In genomic region chr11:518463-519202, GRCh38 we compare ENCODE assay signal across 1 cellular context.
A peak's percentile ranks its signal among the peaks of the same experiment; 100 is the strongest.
TF ChIP-seq lines count a peak whose summit lies in the region.

No MANE protein-coding gene starts in this region.

TF ChIP-seq in HepG2, 621 proteins besides CTCF, POLR2A, EP300 and RAD21 (continued from another document and continues in another):
- TF ChIP-seq THRA (CRISPR knock-in tag; IDR thresholded peaks at IDR 0.05; ENCODE audit: borderline replicate concordance) (0 out of 2 replicates have a peak, but pooled peaks have one; percentile 46), SPEN (CRISPR knock-in tag; IDR thresholded peaks at IDR 0.05; ENCODE audit: low read depth) (peak; percentile 62), SRY (CRISPR knock-in tag; IDR thresholded peaks at IDR 0.05) (no peak), SMC3 (IDR thresholded peaks at IDR 0.05; ENCODE audit: low read length) (no peak; the same call in 1 of the 2 replicates), ZSCAN29 (CRISPR knock-in tag; conservative IDR thresholded peaks at IDR 0.05) (0 out of 2 replicates have a peak, but pooled peaks have one; percentile 52), ZBTB25 (CRISPR knock-in tag; IDR thresholded peaks at IDR 0.05) (peak; percentile 30; the same call in 1 of the 2 replicates), ERF (CRISPR knock-in tag; IDR thresholded peaks at IDR 0.05) (peak; percentile 63; the same call in 1 of the 2 replicates), THAP8 (CRISPR knock-in tag; IDR thresholded peaks at IDR 0.05; ENCODE audit: borderline replicate concordance) (0 out of 2 replicates have a peak, but pooled peaks have one; percentile 23), ARHGAP35 (CRISPR knock-in tag; IDR thresholded peaks at IDR 0.05; ENCODE audit: borderline replicate concordance) (no peak; the same call in 1 of the 2 replicates), AHR (CRISPR knock-in tag; IDR thresholded peaks at IDR 0.05) (peak; percentile 19; the same call in 1 of the 2 replicates), ARNTL (CRISPR knock-in tag; IDR thresholded peaks at IDR 0.05) (peak; percentile 56; the same call in 1 of the 2 replicates), ZBTB46 (CRISPR knock-in tag; IDR thresholded peaks at IDR 0.05; ENCODE audit: borderline replicate concordance) (no peak), NFATC3 (CRISPR knock-in tag; IDR thresholded peaks at IDR 0.05) (no peak), MLXIP (CRISPR knock-in tag; IDR thresholded peaks at IDR 0.05; ENCODE audit: borderline replicate concordance) (no peak), KDM5A (IDR thresholded peaks at IDR 0.05; ENCODE audit: borderline replicate concordance, low read length) (no peak), YY1 (IDR thresholded peaks at IDR 0.05; ENCODE audit: insufficient read depth, insufficient replicate concordance, low read depth, low read length) (peak; percentile 79), ZBTB20 (CRISPR knock-in tag; IDR thresholded peaks at IDR 0.05; ENCODE audit: borderline replicate concordance, low read depth) (no peak), HMG20A (CRISPR knock-in tag; IDR thresholded peaks at IDR 0.05; ENCODE audit: borderline replicate concordance) (no peak), ZBTB21 (CRISPR knock-in tag; IDR thresholded peaks at IDR 0.05) (no peak), ZBTB33 (CRISPR knock-in tag; IDR thresholded peaks at IDR 0.05) (peak; percentile 90), ZNF543 (CRISPR knock-in tag; IDR thresholded peaks at IDR 0.05) (peak; percentile 80; the same call in 1 of the 2 replicates), TFE3 (CRISPR knock-in tag; IDR thresholded peaks at IDR 0.05) (no peak; the same call in 1 of the 2 replicates), STAG1 (CRISPR knock-in tag; IDR thresholded peaks at IDR 0.05) (peak; percentile 78), PHF8 (CRISPR knock-in tag; IDR thresholded peaks at IDR 0.05) (no peak), ZNF138 (CRISPR knock-in tag; IDR thresholded peaks at IDR 0.05; ENCODE audit: low read depth) (no peak), POLR2AphosphoS5 (IDR thresholded peaks at IDR 0.05; ENCODE audit: low read depth, low read length) (0 out of 2 replicates have a peak, but pooled peaks have one; percentile 27), NPAS2 (CRISPR knock-in tag; IDR thresholded peaks at IDR 0.05; ENCODE audit: borderline replicate concordance) (no peak), TEF (CRISPR knock-in tag; IDR thresholded peaks at IDR 0.05) (no peak), ATM (IDR thresholded peaks at IDR 0.05; ENCODE audit: borderline replicate concordance) (no peak), PRMT3 (CRISPR knock-in tag; IDR thresholded peaks at IDR 0.05; ENCODE audit: borderline replicate concordance, low read depth) (no peak), ZNF646 (CRISPR knock-in tag; IDR thresholded peaks at IDR 0.05) (no peak), ZNF280B (CRISPR knock-in tag; IDR thresholded peaks at IDR 0.05; ENCODE audit: borderline replicate concordance) (no peak; the same call in 1 of the 2 replicates)
